1 cellular context compared by ENCODE assay signal in genomic region chr17:29412780-29413565, GRCh38.
TF ChIP-seq lines count a peak whose summit lies in the region.

No MANE protein-coding gene starts in this region.

TF ChIP-seq in HepG2, 621 proteins besides CTCF, POLR2A, EP300 and RAD21 (continued from another document):
- no peak for TF ChIP-seq CEBPZ (IDR thresholded peaks at IDR 0.05; ENCODE audit: low read length)
- TF ChIP-seq ZNF780A (CRISPR knock-in tag; IDR thresholded peaks at IDR 0.05): no peak
- TF ChIP-seq ZNF687 (CRISPR knock-in tag; IDR thresholded peaks at IDR 0.05): no peak
- TF ChIP-seq FOXC1 (CRISPR knock-in tag; IDR thresholded peaks at IDR 0.05; ENCODE audit: borderline replicate concordance): no peak
- TF ChIP-seq POLR2G (IDR thresholded peaks at IDR 0.05; ENCODE audit: low read depth, low read length): no peak
- TF ChIP-seq ZNF740 (CRISPR knock-in tag; IDR thresholded peaks at IDR 0.05): no peak
- no peak for TF ChIP-seq ZNF101 (CRISPR knock-in tag; IDR thresholded peaks at IDR 0.05; ENCODE audit: borderline replicate concordance, low read depth)
- no peak for TF ChIP-seq DBP (CRISPR knock-in tag; IDR thresholded peaks at IDR 0.05; ENCODE audit: not compliant biosample characterization)
- no peak for TF ChIP-seq KDM1A (CRISPR knock-in tag; IDR thresholded peaks at IDR 0.05)
- TF ChIP-seq FOXK1 (CRISPR knock-in tag; IDR thresholded peaks at IDR 0.05; ENCODE audit: borderline replicate concordance, low read depth): no peak
